In genomic region chr12:127555071-127555470, GRCh38 we compare ENCODE assay signal across 18 cellular contexts.
A peak's percentile ranks its signal among the peaks of the same experiment; 100 is the strongest.
DNase-seq lines count a peak whose midpoint lies in the region; ATAC-seq and TF ChIP-seq lines count a peak whose summit lies in the region.
"Had no signal": no experiment of that assay in that cellular context is flagged by ENCODE, and none has a peak within 500 bp of the region (broad histone marks: within the 10 kb centered on the region; RNA-seq: fewer than 3 reads in every experiment).

No MANE protein-coding gene starts in this region.

- H3K4me2 ChIP-seq in PC-3 (ENCODE audit: low read length), result no peak overlapping the region

- POLR2A ChIA-PET in PC-3 (lab: Charles Lee; ENCODE audit: unreplicated experiment), result no interaction called here

- DNase-seq in GM12865 (ENCODE audit: low read depth) (peak; percentile 18), PC-3 (peak; percentile 19), myocyte (ENCODE audit: low read depth) (peak; percentile 57), left colon (no peak), pons (ENCODE audit: low spot score) (no peak)
- DNase-seq: ACHN; BE2C; C1 segment of cervical spinal cord; Caco-2; CD4-positive, CD25-positive, alpha-beta regulatory T cell; CD8-positive, alpha-beta memory T cell; DMS79 treated with DMSO at 0.1 percent for 48 hours; GF-D8; GM23248; HCEC 1CT; IMR-90 had no signal

- TF ChIP-seq CTCF in GM12865 (IDR thresholded peaks at IDR 0.05; ENCODE audit: insufficient read depth, low read depth, low read length, missing control alignments) (no peak), PC-3 (conservative IDR thresholded peaks at IDR 0.05; ENCODE audit: low read depth, low read length) (no peak)

- H3K4me1 ChIP-seq in PC-3 (ENCODE audit: insufficient read depth, low read length), result peaks cover 43% of the 10 kb centered on the region
- H3K4me1 ChIP-seq: BE2C, Caco-2 had no signal

- H3K27me3 ChIP-seq in PC-3 (ENCODE audit: low read length), result no peaks in the 10 kb centered on the region
- H3K27me3 ChIP-seq: BE2C had no signal

- H3K4me3 ChIP-seq in GM12865 (ENCODE audit: low read depth, low read length) (no peak overlapping the region), PC-3 (ENCODE audit: low read length) (no peak overlapping the region)
- H3K4me3 ChIP-seq: GM23248, K562 had no signal

- H3F3A ChIP-seq in PC-3 (ENCODE audit: low read length, unreplicated experiment), result no peaks in the 10 kb centered on the region

- intact Hi-C loops in PC-3 (cut with micrococcal nuclease), result no loop called here
- intact Hi-C loops in left colon (cut with DNase I, micrococcal nuclease), result no loop called here

- no peaks in the 10 kb centered on the region for H3K9me2 ChIP-seq in PC-3 (replicated peaks; ENCODE audit: low read length)

- no peaks in the 10 kb centered on the region for H3K79me2 ChIP-seq in PC-3 (ENCODE audit: low read length)

- no peaks in the 10 kb centered on the region for H4K20me1 ChIP-seq in PC-3 (ENCODE audit: low read length)

- H2AFZ ChIP-seq in PC-3 (ENCODE audit: low read length), result no peak overlapping the region
- H2AFZ ChIP-seq: GM23248 had no signal

- H3K36me3 ChIP-seq in PC-3 (ENCODE audit: low read depth, low read length), result no peaks in the 10 kb centered on the region
- H3K36me3 ChIP-seq: BE2C had no signal

- ATAC-seq in PC-3, result no peak
- ATAC-seq in left colon, result no peak
- ATAC-seq in HG02610 (IDR thresholded peaks at IDR 0.05; ENCODE audit: unreplicated experiment), result no peak
- ATAC-seq: K562 had no signal

- no peaks in the 10 kb centered on the region for H3K9me3 ChIP-seq in PC-3 (ENCODE audit: low read length)
- H3K9me3 ChIP-seq: BE2C, Caco-2 had no signal

- BruUV-seq in PC-3 (replicated peaks; lab: Mats Ljungman, UMichigan), result no TSS peak

- H3K27ac ChIP-seq in PC-3 (ENCODE audit: low read length), result no peak overlapping the region
- H3K27ac ChIP-seq: GM23248 had no signal

- CTCF ChIA-PET in PC-3 (lab: Charles Lee), result no interaction called here

- no peak overlapping the region for H3K9ac ChIP-seq in PC-3 (ENCODE audit: low read length)
- H3K9ac ChIP-seq: GM23248 had no signal

Comparison
In these comparisons a context has a peak if more than half of its experiments do, and no peak if none do; other contexts are left out.
1. DNase-seq: peak in GM12865 (single experiment), PC-3 (single experiment) and myocyte (single experiment); none in left colon (0 of 2) and pons (single experiment).